Comparison of ENCODE assay signal across 28 cellular contexts in the genomic region with DNA sequence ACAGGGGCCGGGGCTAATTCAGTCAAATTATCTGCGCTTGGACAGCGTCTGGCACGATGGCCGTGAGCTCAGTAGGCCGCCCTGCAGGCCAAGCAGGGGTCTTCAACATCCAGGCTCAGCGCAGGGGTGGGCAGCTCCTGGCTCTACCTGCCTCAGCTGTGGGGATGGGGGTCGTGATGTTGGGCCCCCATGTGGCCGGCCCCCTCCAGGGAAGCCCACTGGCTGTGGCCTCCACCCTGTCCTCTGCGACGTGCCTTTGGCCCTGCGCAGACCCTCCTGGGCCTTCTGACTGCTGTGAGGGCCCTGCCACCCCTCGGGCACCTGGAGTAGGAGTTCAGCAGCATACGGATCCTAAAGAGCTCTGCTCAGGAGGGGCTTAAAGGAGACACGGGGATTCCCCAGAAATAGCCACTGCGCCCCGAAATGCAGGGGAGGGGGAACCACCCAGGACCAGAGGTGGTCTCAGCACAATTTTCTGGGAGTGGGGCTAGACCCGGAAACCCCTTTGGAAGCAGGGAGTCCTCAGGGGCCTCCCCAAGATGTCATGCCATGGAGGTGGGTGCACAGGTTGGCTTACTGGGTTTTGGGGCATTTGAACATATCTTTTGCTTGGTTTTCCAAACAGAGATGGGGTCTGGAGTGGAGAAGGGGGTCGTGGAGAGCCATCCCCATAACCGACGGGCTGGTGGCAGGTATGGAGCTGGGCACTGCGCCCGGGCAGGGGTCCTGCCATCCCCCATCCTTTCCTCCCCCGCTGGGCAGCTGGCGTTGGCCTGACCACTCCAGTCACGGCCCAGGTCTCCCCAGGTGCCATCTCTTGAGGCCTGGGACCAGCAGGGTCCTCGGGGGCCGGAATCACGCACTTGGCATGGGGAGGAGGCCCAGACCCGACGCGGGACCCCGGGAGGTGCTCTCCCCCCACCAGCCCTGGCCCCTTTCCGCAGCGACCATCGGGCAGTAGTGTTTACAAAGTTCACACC. TPM values are rescaled to one million over a fixed set of nuclear protein-coding genes. Genes with fewer than 3 reads are reported as not detected.
DNase-seq lines count a peak whose midpoint lies in the region; ATAC-seq, FAIRE-seq and TF ChIP-seq lines count a peak whose summit lies in the region.
"Had no signal": no experiment of that assay in that cellular context is flagged by ENCODE, and none has a peak within 500 bp of the region (broad histone marks: within the 10 kb centered on the region; RNA-seq: fewer than 3 reads in every experiment).

No MANE protein-coding gene starts in this region.

- H3K27me3 Mint-ChIP-seq in natural killer cell treated with Interleukin-12 subunit alpha and Interleukin-12 subunit beta and Interleukin-15 and Interleukin-18, amount 100 ng/mL, for 72 hours = peaks cover 0 to 2% of the 10 kb centered on the region in 2 donors
- H3K27me3 Mint-ChIP-seq in natural killer cell (ENCODE audit: low read depth in 2 of 2) = peaks cover 0 to 3% of the 10 kb centered on the region in 2 donors

- H3K9ac ChIP-seq in K562 (ENCODE audit: insufficient read depth in 1 of 2, low read depth in 2 of 2, low read length in 2 of 2) = no peak overlapping the region; a peak in 1 of 4 replicates

- H3K4me1 Mint-ChIP-seq in natural killer cell treated with Interleukin-12 subunit alpha and Interleukin-12 subunit beta and Interleukin-15 and Interleukin-18, amount 100 ng/mL, for 72 hours (ENCODE audit: low read depth in 2 of 2) = peaks cover 7% of the 10 kb centered on the region in 2 donors
- H3K4me1 Mint-ChIP-seq in natural killer cell = peaks cover 0 to 4% of the 10 kb centered on the region in 2 donors

- FAIRE-seq in K562 (lab: Jason Lieb, UNC) = no peak
- FAIRE-seq: astrocyte, GM18507, pancreas had no signal

- no peaks in the 10 kb centered on the region for H3K79me2 ChIP-seq in K562 (ENCODE audit: control insufficient read depth, insufficient read depth, low read length)
- H3K79me2 ChIP-seq: hepatocyte had no signal

- H3K27ac ChIP-seq in K562 (ENCODE audit: extremely low read depth, low read depth, low read length) = no peak overlapping the region
- H3K27ac ChIP-seq in esophagus squamous epithelium = no peak overlapping the region
- H3K27ac ChIP-seq: hepatocyte, pancreas, uterus had no signal

- no peak for TF ChIP-seq EP300 in K562 (IDR thresholded peaks at IDR 0.05; ENCODE audit: low read length)

- TF ChIP-seq POLR2A in K562 (conservative IDR thresholded peaks at IDR 0.05) (no peak), esophagus squamous epithelium (IDR thresholded peaks at IDR 0.05) (no peak)

- TF ChIP-seq RAD21 in K562 (CRISPR knock-in tag; conservative IDR thresholded peaks at IDR 0.05 in 1 of 2, IDR thresholded peaks at IDR 0.05 in 1 of 2) = no peak

- H3K4me1 ChIP-seq in K562 (replicated peaks in 1 of 2; ENCODE audit: control insufficient read depth in 2 of 2, insufficient read depth in 2 of 2, low read length in 2 of 2) (peaks cover 0 to 53% of the 10 kb centered on the region in 2 experiments; a peak in 2 of 5 replicates), mucosa of descending colon (ENCODE audit: low read depth) (peaks cover 6% of the 10 kb centered on the region), esophagus squamous epithelium (peaks cover 9 to 24% (median 14%) of the 10 kb centered on the region in 3 donors)

- no peaks in the 10 kb centered on the region for H3K9me3 Mint-ChIP-seq in natural killer cell treated with Interleukin-12 subunit alpha and Interleukin-12 subunit beta and Interleukin-15 and Interleukin-18, amount 100 ng/mL, for 72 hours
- H3K9me3 Mint-ChIP-seq in natural killer cell = no peaks in the 10 kb centered on the region
- H3K9me3 Mint-ChIP-seq: activated naive CD4-positive, alpha-beta T cell treated with anti-CD3 and anti-CD28 coated beads, Interleukin-2, amount 50 U/mL, for 72 hours; activated T-cell treated with anti-CD3 and anti-CD28 coated beads, Interleukin-2, amount 50 U/mL, for 72 hours had no signal

- WGBS in K562 (ENCODE audit: insufficient coverage, low coverage, missing lambda C conversion rate) = 14% methylated on average over 33 of the region's 36 CpGs
- 69 to 79% methylated on average over 4 to 8 of the region's 36 CpGs for WGBS in esophagus squamous epithelium, 2 donors

- intact Hi-C loops in natural killer cell (cut with micrococcal nuclease) = no loop called here
- intact Hi-C loops in K562 (cut with micrococcal nuclease) = no loop called here
- intact Hi-C loops in mucosa of descending colon (cut with DNase I, micrococcal nuclease) = no loop called here
- intact Hi-C loops in esophagus squamous epithelium (cut with DNase I) = no loop called here

- CTCF ChIA-PET in K562 (lab: Yijun Ruan, JAX; ENCODE audit: low intra/inter-chr PET ratio) = interaction anchor here (0.7 kb wide), 1 partner anchor 39 kb away, joined by 4 read pairs; no protein-coding TSS in a partner anchor
- CTCF ChIA-PET in GM10248 (lab: Yijun Ruan, JAX) = interaction anchor here (1.1 to 2.8 kb wide), 3 partner anchors 15 to 34 kb away, joined by 3 to 12 read pairs (median 3); no protein-coding TSS in a partner anchor

- no peaks in the 10 kb centered on the region for H3K9me1 ChIP-seq in K562 (ENCODE audit: control insufficient read depth, insufficient read depth, low read length)

- in situ Hi-C loops in K562 (cut with MboI) = no loop called here

- H4K20me1 ChIP-seq in K562 (replicated peaks; ENCODE audit: control insufficient read depth, insufficient read depth, low read length) = peaks cover 4% of the 10 kb centered on the region; the same call in 1 of the 2 replicates

- H3K4me3 Mint-ChIP-seq in natural killer cell treated with Interleukin-12 subunit alpha and Interleukin-12 subunit beta and Interleukin-15 and Interleukin-18, amount 100 ng/mL, for 72 hours = no peak overlapping the region
- no peak overlapping the region for H3K4me3 Mint-ChIP-seq in natural killer cell
- H3K4me3 Mint-ChIP-seq: activated T-cell treated with anti-CD3 and anti-CD28 coated beads, Interleukin-2, amount 50 U/mL, for 72 hours; CD4-positive, CD25-positive, alpha-beta regulatory T cell had no signal

- H3K36me3 ChIP-seq in K562 (ENCODE audit: control insufficient read depth, insufficient read depth, low read length) = no peaks in the 10 kb centered on the region
- H3K36me3 ChIP-seq in mucosa of descending colon (ENCODE audit: low read depth) = no peaks in the 10 kb centered on the region
- no peaks in the 10 kb centered on the region for H3K36me3 ChIP-seq in esophagus squamous epithelium
- H3K36me3 ChIP-seq: pancreas, uterus had no signal

- TF ChIP-seq CTCF in natural killer cell (IDR thresholded peaks at IDR 0.05) (no peak), K562 (IDR thresholded peaks at IDR 0.05 in 2 of 3, conservative IDR thresholded peaks at IDR 0.05 in 1 of 3; ENCODE audit: insufficient read depth in 2 of 3, low read depth in 1 of 3, low read length in 3 of 3) (no peak), mucosa of descending colon (IDR thresholded peaks at IDR 0.05) (no peak), esophagus squamous epithelium (IDR thresholded peaks at IDR 0.05) (no peak), GM10248 (IDR thresholded peaks at IDR 0.05; ENCODE audit: control extremely low read depth, extremely low read depth, low read depth, missing control alignments) (no peak)

- H2AFZ ChIP-seq in K562 (ENCODE audit: low read depth, low read length) = no peak overlapping the region
- H2AFZ ChIP-seq: hepatocyte had no signal

- H3K27me3 ChIP-seq in K562 (ENCODE audit: control insufficient read depth in 2 of 2, insufficient read depth in 2 of 2, low read length in 2 of 2) (peaks cover 36 to 69% of the 10 kb centered on the region in 2 experiments; a peak in 4 of 5 replicates), esophagus squamous epithelium (peaks cover 0 to 67% (median 0%) of the 10 kb centered on the region in 4 donors)
- H3K27me3 ChIP-seq: hepatocyte, pancreas, uterus had no signal

- BruUV-seq in K562 (replicated peaks; lab: Mats Ljungman, UMichigan) = no TSS peak

- H3K27ac Mint-ChIP-seq in natural killer cell treated with Interleukin-12 subunit alpha and Interleukin-12 subunit beta and Interleukin-15 and Interleukin-18, amount 100 ng/mL, for 72 hours = no peak overlapping the region
- no peak overlapping the region for H3K27ac Mint-ChIP-seq in natural killer cell
- H3K27ac Mint-ChIP-seq: activated naive CD4-positive, alpha-beta T cell treated with anti-CD3 and anti-CD28 coated beads, Interleukin-2, amount 50 U/mL, for 72 hours; activated T-cell treated with anti-CD3 and anti-CD28 coated beads, Interleukin-2, amount 50 U/mL, for 72 hours; CD4-positive, CD25-positive, alpha-beta regulatory T cell had no signal

- ATAC-seq in natural killer cell treated with Interleukin-12 subunit alpha and Interleukin-12 subunit beta and Interleukin-15 and Interleukin-18, amount 100 ng/mL, for 72 hours = no peak
- ATAC-seq in natural killer cell (no peak), K562 (no peak; the same call in 1 of the 3 replicates), mucosa of descending colon (no peak)
- ATAC-seq: activated naive CD4-positive, alpha-beta T cell treated with anti-CD3 and anti-CD28 coated beads, Interleukin-2, amount 50 U/mL, for 72 hours; activated T-cell treated with anti-CD3 and anti-CD28 coated beads, Interleukin-2, amount 50 U/mL, for 72 hours had no signal

- H3K4me3 ChIP-seq in K562 = no peak overlapping the region
- no peak overlapping the region for H3K4me3 ChIP-seq in mucosa of descending colon
- H3K4me3 ChIP-seq in esophagus squamous epithelium = no peak overlapping the region
- H3K4me3 ChIP-seq: hepatocyte, pancreas, uterus had no signal

- peak; percentile 58 for DNase-seq in natural killer cell treated with Interleukin-12 subunit alpha and Interleukin-12 subunit beta and Interleukin-15 and Interleukin-18, amount 100 ng/mL, for 72 hours (ENCODE audit: low spot score)
- DNase-seq in natural killer cell (no peak), K562 (ENCODE audit: extremely low read depth in 1 of 4, low spot score in 3 of 4) (no peak), mucosa of descending colon (peak in 2 of 3 donors; percentile 33 to 50), GM19238 (ENCODE audit: insufficient read length, low spot score) (no peak), NCI-H2171 (lab: John Stamatoyannopoulos, UW) (no peak), esophagus squamous epithelium (lab: John Stamatoyannopoulos, UW) (no peak), GM10248 (ENCODE audit: extremely low spot score) (no peak)
- DNase-seq: activated CD4-positive, alpha-beta T cell treated with anti-CD3 and anti-CD28 coated beads for 4 hours; activated T-cell treated with anti-CD3 and anti-CD28 coated beads, Interleukin-2, amount 50 U/mL, for 72 hours; CD4-positive, CD25-positive, alpha-beta regulatory T cell; cerebellar nuclear complex; foreskin fibroblast; HCEC 1CT; NCI-H187; NCI-H2227 treated with DMSO at 0.1 percent for 48 hours; NCI-H748 treated with DMSO at 0.1 percent for 48 hours; SHP77 treated with DMSO at 0.1 percent for 48 hours; T-helper 1 cell; uterus had no signal

- H3K4me2 ChIP-seq in K562 (ENCODE audit: insufficient read depth, low read length) = no peak overlapping the region
- H3K4me2 ChIP-seq: hepatocyte had no signal

- POLR2A ChIA-PET in K562 (lab: Yijun Ruan, JAX) = interaction anchor here (0.6 to 2.6 kb wide), 4 partner anchors 9 to 89 kb away, joined by 3 to 17 read pairs (median 3); no protein-coding TSS in a partner anchor
- POLR2A ChIA-PET in GM10248 (lab: Yijun Ruan, JAX) = no interaction called here

- H3K36me3 Mint-ChIP-seq in natural killer cell treated with Interleukin-12 subunit alpha and Interleukin-12 subunit beta and Interleukin-15 and Interleukin-18, amount 100 ng/mL, for 72 hours = no peaks in the 10 kb centered on the region
- no peaks in the 10 kb centered on the region for H3K36me3 Mint-ChIP-seq in natural killer cell
- H3K36me3 Mint-ChIP-seq: activated naive CD4-positive, alpha-beta T cell treated with anti-CD3 and anti-CD28 coated beads, Interleukin-2, amount 50 U/mL, for 72 hours; CD4-positive, CD25-positive, alpha-beta regulatory T cell had no signal

- H3K9me3 ChIP-seq in K562 (replicated peaks; ENCODE audit: control insufficient read depth, insufficient read depth, low read depth, low read length) (no peaks in the 10 kb centered on the region), mucosa of descending colon (no peaks in the 10 kb centered on the region), esophagus squamous epithelium (no peaks in the 10 kb centered on the region)
- H3K9me3 ChIP-seq: pancreas, uterus had no signal

RNA-seq across cellular contexts. Expression of gene ADAP1, which starts 4.0 kb away (rescaled TPM):
- 100 to 1,000 TPM in 1 of 2 donors, 10 to 100 TPM in 1; 70.6 to 161 TPM for total RNA-seq in natural killer cell treated with Interleukin-12 subunit alpha and Interleukin-12 subunit beta and Interleukin-15 and Interleukin-18, amount 100 ng/mL, for 72 hours
- total RNA-seq in natural killer cell (100 to 1,000 TPM in 1 of 3 donors, 10 to 100 TPM in 2; 87.2 to 117 (median 89.2) TPM), K562 (2014; rRNA removed) (0.27 and 0.41 TPM in 2 replicates), K562 (2014; rRNA removed; fragmentation: Illumina TruSeq; extraction: Trizol) (not detected in 2 replicates), K562 (2015; rRNA removed; fragmentation: Illumina TruSeq; extraction: Trizol) (0.26 and 0.58 TPM in 2 replicates), K562 (2021) (0.47 and 0.54 TPM in 2 replicates), mucosa of descending colon (100 to 1,000 TPM in 1 of 3 donors, 10 to 100 TPM in 2; 80.7 to 153 (median 98.8) TPM), esophagus squamous epithelium (10 to 100 TPM in 2 of 4 donors, 1 to 10 TPM in 2; 6.0 to 13.7 (median 9.9) TPM)
- total RNA-seq in K562 (2011; cell fraction: chromatin; rRNA removed; ENCODE audit: low replicate concordance) = 0.30 and 3.1 TPM in 2 replicates
- 1.1 and 1.8 TPM in 2 replicates for total RNA-seq in K562 (2011; cell fraction: nucleolus; rRNA removed)
- 1.4 and 1.9 TPM in 2 replicates for total RNA-seq in K562 (2011; cell fraction: nucleoplasm; rRNA removed)
- polyA plus RNA-seq in K562 (2011; rRNA removed) (1.1 and 1.4 TPM in 2 replicates), K562 (2014; fragmentation: Illumina TruSeq; extraction: Trizol) (0.68 TPM in 2 replicates), K562 (2014; fragmentation: Nextera tagmentation; extraction: Ambion mirVana) (not detected), K562 (2014; rRNA removed) (0.36 and 0.40 TPM in 2 replicates)
- polyA plus RNA-seq in K562 (2011; cell fraction: cytosol; rRNA removed) = 1.7 and 3.9 TPM in 2 replicates
- 2.7 and 3.4 TPM in 2 replicates for polyA plus RNA-seq in K562 (2011; cell fraction: nucleus; rRNA removed)
- polyA plus RNA-seq in K562 (2012) = 0.44 and 2.4 TPM in 2 replicates
- polyA minus RNA-seq in K562 (2011; rRNA and poly(A)+ RNA removed) = 0.90 and 0.95 TPM in 2 replicates
- polyA minus RNA-seq in K562 (2011; cell fraction: cytosol; rRNA and poly(A)+ RNA removed) = 1.1 and 2.2 TPM in 2 replicates
- 1.7 and 1.9 TPM in 2 replicates for polyA minus RNA-seq in K562 (2011; cell fraction: nucleus; rRNA and poly(A)+ RNA removed)

RNA-seq across cellular contexts. Expression of gene COX19, which starts 16.8 kb away (rescaled TPM):
- total RNA-seq in natural killer cell treated with Interleukin-12 subunit alpha and Interleukin-12 subunit beta and Interleukin-15 and Interleukin-18, amount 100 ng/mL, for 72 hours = 10 to 100 TPM; 17.2 to 19.9 TPM
- 10 to 100 TPM; 33.6 to 38.3 (median 33.6) TPM for total RNA-seq in natural killer cell
- 75.3 and 83.0 TPM in 2 replicates for total RNA-seq in K562 (2011; cell fraction: chromatin; rRNA removed; ENCODE audit: low replicate concordance)
- 39.2 and 42.0 TPM in 2 replicates for total RNA-seq in K562 (2011; cell fraction: nucleolus; rRNA removed)
- total RNA-seq in K562 (2011; cell fraction: nucleoplasm; rRNA removed) = 67.4 and 75.2 TPM in 2 replicates
- 7.9 and 11.7 TPM in 2 replicates for total RNA-seq in K562 (2014; rRNA removed)
- total RNA-seq in K562 (2014; rRNA removed; fragmentation: Illumina TruSeq; extraction: Trizol) = 9.8 and 11.9 TPM in 2 replicates
- 8.6 and 9.4 TPM in 2 replicates for total RNA-seq in K562 (2015; rRNA removed; fragmentation: Illumina TruSeq; extraction: Trizol)
- 10.2 and 10.5 TPM in 2 replicates for total RNA-seq in K562 (2021)
- polyA plus RNA-seq in K562 (2011; rRNA removed) = 7.3 and 8.1 TPM in 2 replicates
- 5.8 and 6.1 TPM in 2 replicates for polyA plus RNA-seq in K562 (2011; cell fraction: cytosol; rRNA removed)
- 12.8 and 14.3 TPM in 2 replicates for polyA plus RNA-seq in K562 (2011; cell fraction: nucleus; rRNA removed)
- polyA plus RNA-seq in K562 (2012) = 8.1 and 9.5 TPM in 2 replicates
- polyA plus RNA-seq in K562 (2014; fragmentation: Illumina TruSeq; extraction: Trizol) = 6.0 and 6.1 TPM in 2 replicates
- 1 to 10 TPM; 5.2 to 5.9 TPM for polyA plus RNA-seq in K562 (2014; fragmentation: Nextera tagmentation; extraction: Ambion mirVana)
- 10.4 and 11.1 TPM in 2 replicates for polyA plus RNA-seq in K562 (2014; rRNA removed)
- polyA minus RNA-seq in K562 (2011; rRNA and poly(A)+ RNA removed) = 11.5 and 14.7 TPM in 2 replicates
- 1.1 and 2.5 TPM in 2 replicates for polyA minus RNA-seq in K562 (2011; cell fraction: cytosol; rRNA and poly(A)+ RNA removed)
- polyA minus RNA-seq in K562 (2011; cell fraction: nucleus; rRNA and poly(A)+ RNA removed) = 11.0 and 17.1 TPM in 2 replicates
- total RNA-seq in mucosa of descending colon = 10 to 100 TPM; 14.9 to 20.9 (median 15.8) TPM
- total RNA-seq in esophagus squamous epithelium = 10 to 100 TPM in 1 of 4 donors, 1 to 10 TPM in 3; 4.0 to 13.0 (median 6.9) TPM

RNA-seq across cellular contexts. Expression of gene CYP2W1, which starts 24.5 kb away (rescaled TPM):
- not detected for total RNA-seq in natural killer cell treated with Interleukin-12 subunit alpha and Interleukin-12 subunit beta and Interleukin-15 and Interleukin-18, amount 100 ng/mL, for 72 hours
- total RNA-seq in natural killer cell (not detected), K562 (2014; rRNA removed) (not detected in 2 replicates), K562 (2014; rRNA removed; fragmentation: Illumina TruSeq; extraction: Trizol) (not detected in 2 replicates), K562 (2015; rRNA removed; fragmentation: Illumina TruSeq; extraction: Trizol) (not detected in 2 replicates), K562 (2021) (not detected in 2 replicates), mucosa of descending colon (1 to 10 TPM in 2 of 3 donors, under 1 TPM in 1; 0.47 to 2.3 (median 2.1) TPM), esophagus squamous epithelium (under 1 TPM in 1 of 4 donors, not detected in 3; 0.76 TPM)
- not detected in 2 replicates for total RNA-seq in K562 (2011; cell fraction: chromatin; rRNA removed; ENCODE audit: low replicate concordance)
- total RNA-seq in K562 (2011; cell fraction: nucleolus; rRNA removed) = not detected in 2 replicates
- not detected in 2 replicates for total RNA-seq in K562 (2011; cell fraction: nucleoplasm; rRNA removed)
- polyA plus RNA-seq in K562 (2011; rRNA removed) (not detected in 2 replicates), K562 (2014; fragmentation: Illumina TruSeq; extraction: Trizol) (not detected in 2 replicates), K562 (2014; fragmentation: Nextera tagmentation; extraction: Ambion mirVana) (not detected), K562 (2014; rRNA removed) (0.07 TPM in 1 of 2 replicates, not detected in the other)
- not detected in 2 replicates for polyA plus RNA-seq in K562 (2011; cell fraction: cytosol; rRNA removed)
- polyA plus RNA-seq in K562 (2011; cell fraction: nucleus; rRNA removed) = not detected in 2 replicates
- polyA plus RNA-seq in K562 (2012) = 0.14 TPM in 1 of 2 replicates, not detected in the other
- polyA minus RNA-seq in K562 (2011; rRNA and poly(A)+ RNA removed) = not detected in 2 replicates
- polyA minus RNA-seq in K562 (2011; cell fraction: cytosol; rRNA and poly(A)+ RNA removed) = not detected in 2 replicates
- not detected in 2 replicates for polyA minus RNA-seq in K562 (2011; cell fraction: nucleus; rRNA and poly(A)+ RNA removed)
- total RNA-seq: activated naive CD4-positive, alpha-beta T cell treated with anti-CD3 and anti-CD28 coated beads, Interleukin-2, amount 50 U/mL, for 72 hours; activated T-cell treated with anti-CD3 and anti-CD28 coated beads, Interleukin-2, amount 50 U/mL, for 72 hours; astrocyte; CD4-positive, CD25-positive, alpha-beta regulatory T cell; epithelial cell of proximal tubule; HT1080; myocyte had no signal
- polyA plus RNA-seq: CD4-positive, CD25-positive, alpha-beta regulatory T cell had no signal

Comparison
In these comparisons a context has a peak if more than half of its experiments do, and no peak if none do; other contexts are left out.
1. DNase-seq: peak in natural killer cell treated with Interleukin-12 subunit alpha and Interleukin-12 subunit beta and Interleukin-15 and Interleukin-18, amount 100 ng/mL, for 72 hours (single experiment) and mucosa of descending colon (2 of 3); none in natural killer cell (single experiment), K562 (0 of 4), GM19238 (single experiment), NCI-H2171 (single experiment), esophagus squamous epithelium (single experiment) and GM10248 (single experiment).
2. RNA of gene ADAP1, which starts 4.0 kb away (total RNA-seq): 70.6 to 161 TPM in natural killer cell treated with Interleukin-12 subunit alpha and Interleukin-12 subunit beta and Interleukin-15 and Interleukin-18, amount 100 ng/mL, for 72 hours, 80.7 to 153 TPM in mucosa of descending colon and 87.2 to 117 TPM in natural killer cell; 6.0 to 13.7 TPM in esophagus squamous epithelium and 0.26 to 3.1 TPM in K562; every median in the first group is over 4 times any median in the second.